27 cellular contexts compared by ENCODE assay signal in genomic region chr1:73516458-73516857, GRCh38.
DNase-seq lines count a peak whose midpoint lies in the region; ATAC-seq, FAIRE-seq and TF ChIP-seq lines count a peak whose summit lies in the region.
"Had no signal": no experiment of that assay in that cellular context is flagged by ENCODE, and none has a peak within 500 bp of the region (broad histone marks: within the 10 kb centered on the region; RNA-seq: fewer than 3 reads in every experiment).

No MANE protein-coding gene starts in this region.

- H3K4me1 ChIP-seq in Loucy (ENCODE audit: insufficient read depth, low read length, poor library complexity, severe bottlenecking), result no peaks in the 10 kb centered on the region
- H3K4me1 ChIP-seq in small intestine (ENCODE audit: control insufficient read depth in 2 of 2, insufficient read depth in 1 of 2, low read depth in 1 of 2, low read length in 1 of 2), result no peaks in the 10 kb centered on the region
- H3K4me1 ChIP-seq: esophagus squamous epithelium, HAP-1, right atrium auricular region, spleen had no signal

- H2AFZ ChIP-seq in Loucy (ENCODE audit: low read length), result peak overlapping the region; percentile 24; the same call in 1 of the 2 replicates

- H3K9me2 ChIP-seq in Loucy (replicated peaks; ENCODE audit: low read depth, low read length), result no peaks in the 10 kb centered on the region
- H3K9me2 ChIP-seq: SK-N-SH had no signal

- no peaks in the 10 kb centered on the region for H4K20me1 ChIP-seq in Loucy (ENCODE audit: insufficient read depth, low read length, poor library complexity, severe bottlenecking)

- no peaks in the 10 kb centered on the region for H3K36me3 ChIP-seq in Loucy (ENCODE audit: insufficient read depth, low read length)
- H3K36me3 ChIP-seq in small intestine (ENCODE audit: control insufficient read depth in 2 of 2, insufficient read depth in 2 of 2, low read length in 2 of 2), result no peaks in the 10 kb centered on the region
- H3K36me3 ChIP-seq: esophagus squamous epithelium, HAP-1, right atrium auricular region, spleen had no signal

- DNase-seq in OCI-M1 (lab: John Stamatoyannopoulos, UW) (peak; percentile 61), small intestine (no peak), G401 (ENCODE audit: low spot score) (no peak), SHP77 treated with DMSO at 0.1 percent for 48 hours (lab: John Stamatoyannopoulos, UW) (no peak)
- DNase-seq: activated CD4-positive, alpha-beta T cell treated with anti-CD3 and anti-CD28 coated beads, Interleukin-2, amount 50 U/mL, for 1 hour; activated CD8-positive, alpha-beta memory T cell treated with anti-CD3 and anti-CD28 coated beads, Interleukin-2, amount 10 ng/mL, durations not matched to agents 7 days and 5 days; activated naive CD4-positive, alpha-beta T cell; activated T-cell treated with anti-CD3 and anti-CD28 coated beads, Interleukin-2, amount 50 U/mL, for 72 hours; Calu3; esophagus squamous epithelium; foreskin melanocyte; mesenchymal stem cell; NCI-H1092 treated with DMSO at 0.1 percent for 48 hours; NCI-H187 treated with DMSO at 0.1 percent for 48 hours; NCI-H526; NK-92 treated with Interleukin-12 subunit alpha and Interleukin-12 subunit beta, amount 100 ng/mL, for 24 hours; RPMI8226; SK-N-SH; spleen; trophoblast cell had no signal

- H3K9me3 ChIP-seq in Loucy (ENCODE audit: insufficient read depth, low read depth, low read length), result no peaks in the 10 kb centered on the region
- H3K9me3 ChIP-seq in small intestine (ENCODE audit: control insufficient read depth, low read depth), result no peaks in the 10 kb centered on the region
- H3K9me3 ChIP-seq: esophagus squamous epithelium, HAP-1, right atrium auricular region, SK-N-SH, spleen had no signal

- no peaks in the 10 kb centered on the region for H3F3A ChIP-seq in Loucy (ENCODE audit: low read depth)

- H3K9ac ChIP-seq in Loucy (ENCODE audit: low read depth, low read length, poor library complexity, severe bottlenecking), result no peak overlapping the region
- H3K9ac ChIP-seq: SK-N-SH had no signal

- ATAC-seq in GM18511 (IDR thresholded peaks at IDR 0.05; ENCODE audit: unreplicated experiment) (peak; percentile 43), GM21423 (IDR thresholded peaks at IDR 0.05; ENCODE audit: unreplicated experiment) (no peak)
- ATAC-seq: activated CD8-positive, alpha-beta memory T cell treated with anti-CD3 and anti-CD28 coated beads, Interleukin-2, amount 10 ng/mL, durations not matched to agents 7 days and 5 days; activated T-cell treated with anti-CD3 and anti-CD28 coated beads, Interleukin-2, amount 50 U/mL, for 72 hours; K562; WTC11 had no signal

- no peak overlapping the region for H3K4me2 ChIP-seq in Loucy (ENCODE audit: low read depth, low read length, poor library complexity, severe bottlenecking)
- H3K4me2 ChIP-seq: SK-N-SH had no signal

- H3K27me3 ChIP-seq in Loucy (ENCODE audit: insufficient read depth, low read length, poor library complexity, severe bottlenecking) (no peaks in the 10 kb centered on the region), small intestine (ENCODE audit: control insufficient read depth in 2 of 2, insufficient read depth in 2 of 2, low read length in 2 of 2) (no peaks in the 10 kb centered on the region)
- H3K27me3 ChIP-seq: esophagus squamous epithelium, right atrium auricular region, spleen had no signal

- no peak overlapping the region for H3K27ac ChIP-seq in small intestine (ENCODE audit: low read depth in 1 of 2, low read length in 1 of 2)
- H3K27ac ChIP-seq: esophagus squamous epithelium, right atrium auricular region, spleen had no signal

- 16 to 31% (median 20%) methylated on average over 1 of the region's 1 CpG for WGBS in small intestine, 3 donors

- in situ Hi-C loops in G401 (cut with HindIII; ENCODE audit: low sequenced_read_pairs), result no loop called here

- peak; percentile 74 for FAIRE-seq in small intestine (lab: Jason Lieb, UNC)
- FAIRE-seq: K562 had no signal

- no peaks in the 10 kb centered on the region for H3K79me2 ChIP-seq in Loucy (ENCODE audit: insufficient read depth, low read length)

- TF ChIP-seq CTCF in Loucy (conservative IDR thresholded peaks at IDR 0.05; ENCODE audit: low read length), result no peak

- H3K4me3 ChIP-seq in Loucy (ENCODE audit: low read length, poor library complexity, severe bottlenecking) (no peak overlapping the region), small intestine (ENCODE audit: low read depth in 1 of 2, low read length in 2 of 2) (no peak overlapping the region)
- H3K4me3 ChIP-seq: esophagus squamous epithelium, HAP-1, K562, right atrium auricular region, spleen had no signal
